10 cellular contexts compared by ENCODE assay signal in the genomic region with DNA sequence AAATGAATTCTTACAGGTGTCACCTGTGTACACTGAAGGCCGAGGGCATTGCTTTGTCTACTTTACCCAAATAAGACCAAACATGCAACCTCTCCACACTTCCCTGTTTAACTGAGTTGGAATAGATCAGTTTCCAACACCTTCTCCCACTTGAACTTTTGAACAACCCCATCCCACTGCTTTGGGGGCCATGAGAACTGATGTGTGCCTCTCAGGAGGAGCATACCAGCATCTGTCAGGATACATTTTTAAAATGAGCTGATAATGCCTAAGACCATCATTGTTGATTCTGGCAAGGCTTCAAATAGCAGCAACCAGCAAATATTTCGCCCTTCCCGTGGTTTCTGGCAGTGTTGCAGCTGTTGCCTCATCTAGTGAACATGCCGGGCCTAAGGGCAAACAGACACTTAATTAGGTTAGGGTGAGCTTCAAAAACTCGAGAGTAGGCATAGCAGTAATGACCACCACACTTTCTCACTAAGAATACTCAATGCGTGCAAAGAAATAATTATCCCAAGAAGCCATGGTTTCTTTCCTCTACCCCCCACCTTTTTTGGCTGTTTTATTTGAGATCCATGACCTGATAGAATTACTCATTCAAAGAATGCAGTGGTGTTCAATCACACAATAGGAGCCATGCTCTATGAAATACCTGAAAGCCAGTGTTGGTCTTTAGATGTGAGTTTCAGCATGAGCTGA.
DNase-seq lines count a peak whose midpoint lies in the region; ATAC-seq and TF ChIP-seq lines count a peak whose summit lies in the region.
"Had no signal": no experiment of that assay in that cellular context is flagged by ENCODE, and none has a peak within 500 bp of the region (broad histone marks: within the 10 kb centered on the region; RNA-seq: fewer than 3 reads in every experiment).

No MANE protein-coding gene starts in this region.

- no peaks in the 10 kb centered on the region for H3K79me2 ChIP-seq in hepatocyte

- no peak overlapping the region for H2AFZ ChIP-seq in hepatocyte

- no peak overlapping the region for H3K4me3 ChIP-seq in AG09309 (ENCODE audit: control insufficient read depth, low read depth, low read length)
- no peak overlapping the region for H3K4me3 ChIP-seq in hepatocyte
- H3K4me3 ChIP-seq in sigmoid colon, result no peak overlapping the region
- H3K4me3 ChIP-seq: heart left ventricle had no signal

- no peak for TF ChIP-seq EP300 in sigmoid colon (IDR thresholded peaks at IDR 0.05)

- TF ChIP-seq CTCF in AG09309 (IDR thresholded peaks at IDR 0.05; ENCODE audit: control insufficient read depth, insufficient read depth, low read depth, low read length, missing control alignments) (no peak), hepatocyte (IDR thresholded peaks at IDR 0.05; ENCODE audit: poor library complexity) (no peak), sigmoid colon (IDR thresholded peaks at IDR 0.05) (no peak)

- no peak overlapping the region for H3K27ac ChIP-seq in hepatocyte
- no peak overlapping the region for H3K27ac ChIP-seq in sigmoid colon
- H3K27ac ChIP-seq: heart left ventricle had no signal

- peak; percentile 92 for DNase-seq in AG09309 (ENCODE audit: low read depth)
- peak; percentile 53 for DNase-seq in HT-29 (ENCODE audit: low spot score)
- DNase-seq in SK-N-DZ (ENCODE audit: low spot score), result peak; percentile 9
- DNase-seq in hepatocyte (ENCODE audit: low spot score), result peak; percentile 29
- DNase-seq in sigmoid colon, result no peak
- DNase-seq in NOMO-1 treated with DMSO at 0.1 percent for 48 hours (lab: John Stamatoyannopoulos, UW; ENCODE audit: unreplicated experiment), result no peak
- DNase-seq: stimulated activated CD4-positive, alpha-beta T cell treated with anti-CD3 and anti-CD28 coated beads, Interleukin-4, amount 100 ng/mL, for 1 hour had no signal

- H3K36me3 ChIP-seq in hepatocyte (replicated peaks; ENCODE audit: insufficient read depth, low read depth) (no peaks in the 10 kb centered on the region), sigmoid colon (no peaks in the 10 kb centered on the region)
- H3K36me3 ChIP-seq: heart left ventricle had no signal

- no peak for TF ChIP-seq POLR2A in sigmoid colon (IDR thresholded peaks at IDR 0.05)

- WGBS in hepatocyte (ENCODE audit: low lambda C conversion rate, missing lambda C conversion rate), result 65% methylated on average over 6 of the region's 6 CpGs
- 37 to 64% methylated on average over 6 of the region's 6 CpGs for WGBS in sigmoid colon, 2 donors

- H3K4me1 ChIP-seq in hepatocyte (ENCODE audit: insufficient read depth), result no peaks in the 10 kb centered on the region
- H3K4me1 ChIP-seq in sigmoid colon, result no peaks in the 10 kb centered on the region

- H4K20me1 ChIP-seq in hepatocyte (ENCODE audit: insufficient read depth, poor library complexity, severe bottlenecking), result no peaks in the 10 kb centered on the region

- H3K4me2 ChIP-seq in hepatocyte, result no peak overlapping the region

- ATAC-seq in GM21529 (IDR thresholded peaks at IDR 0.05; ENCODE audit: unreplicated experiment) (no peak), GM21381 (IDR thresholded peaks at IDR 0.05; ENCODE audit: unreplicated experiment) (no peak)
- ATAC-seq: heart left ventricle had no signal

- H3K27me3 ChIP-seq in hepatocyte (no peaks in the 10 kb centered on the region), sigmoid colon (no peaks in the 10 kb centered on the region)
- H3K27me3 ChIP-seq: heart left ventricle had no signal

- H3K9me3 ChIP-seq in hepatocyte (ENCODE audit: low read depth) (no peaks in the 10 kb centered on the region), sigmoid colon (no peaks in the 10 kb centered on the region)
- H3K9me3 ChIP-seq: heart left ventricle had no signal

- intact Hi-C loops in sigmoid colon (cut with DNase I), result no loop called here

- no peaks in the 10 kb centered on the region for H3K9me2 ChIP-seq in hepatocyte (replicated peaks; ENCODE audit: insufficient read depth)

Comparison
In these comparisons a context has a peak if more than half of its experiments do, and no peak if none do; other contexts are left out.
1. DNase-seq: peak in AG09309 (single experiment), HT-29 (single experiment), SK-N-DZ (single experiment) and hepatocyte (single experiment); none in sigmoid colon (single experiment) and NOMO-1 treated with DMSO at 0.1 percent for 48 hours (single experiment).